In genomic region chr7:80136276-80137045, GRCh38 we compare ENCODE assay signal across 1 cellular context.
TF ChIP-seq lines count a peak whose summit lies in the region.

No MANE protein-coding gene starts in this region.

TF ChIP-seq in H1, 55 proteins besides CTCF, POLR2A, EP300 and RAD21 (continued from another document):
- no peak for TF ChIP-seq CHD7 (IDR thresholded peaks at IDR 0.05; ENCODE audit: insufficient replicate concordance, low read length)
